In genomic region chr18:36064027-36064808, GRCh38 we compare ENCODE assay signal across 1 cellular context.
TF ChIP-seq lines count a peak whose summit lies in the region.

No MANE protein-coding gene starts in this region.

TF ChIP-seq in GM23338, 12 proteins besides CTCF, POLR2A, EP300 and RAD21:
- no peak for TF ChIP-seq ZNF114 (CRISPR knock-in tag; IDR thresholded peaks at IDR 0.05)
- no peak for TF ChIP-seq ETS1 (IDR thresholded peaks at IDR 0.05)
- TF ChIP-seq CREB1 (CRISPR knock-in tag; IDR thresholded peaks at IDR 0.05; ENCODE audit: low read depth) = no peak
- no peak for TF ChIP-seq ZNF462 (CRISPR knock-in tag; IDR thresholded peaks at IDR 0.05)
- TF ChIP-seq EZH2phosphoT487 (IDR thresholded peaks at IDR 0.05; ENCODE audit: unreplicated experiment) = no peak
- TF ChIP-seq NANOG (IDR thresholded peaks at IDR 0.05; ENCODE audit: borderline replicate concordance) = no peak
- no peak for TF ChIP-seq POLR2AphosphoS5 (IDR thresholded peaks at IDR 0.05; ENCODE audit: low read depth)
- no peak for TF ChIP-seq STAT1 (IDR thresholded peaks at IDR 0.05; ENCODE audit: unreplicated experiment)
- TF ChIP-seq ZNF331 (CRISPR knock-in tag; IDR thresholded peaks at IDR 0.05; ENCODE audit: low read depth) = no peak
- TF ChIP-seq JUNB (IDR thresholded peaks at IDR 0.05; ENCODE audit: unreplicated experiment) = no peak
- no peak for TF ChIP-seq EZH2 (IDR thresholded peaks at IDR 0.05; ENCODE audit: low read depth, unreplicated experiment)
- TF ChIP-seq REST (IDR thresholded peaks at IDR 0.05; ENCODE audit: unreplicated experiment) = no peak
